Comparison of ENCODE assay signal across 9 cellular contexts in genomic region chr1:200877839-200878551, GRCh38. TPM values are rescaled to one million over a fixed set of nuclear protein-coding genes. Genes with fewer than 3 reads are reported as not detected.
DNase-seq lines count a peak whose midpoint lies in the region; ATAC-seq, FAIRE-seq and TF ChIP-seq lines count a peak whose summit lies in the region.
"Had no signal": no experiment of that assay in that cellular context is flagged by ENCODE, and none has a peak within 500 bp of the region (broad histone marks: within the 10 kb centered on the region; RNA-seq: fewer than 3 reads in every experiment).

No MANE protein-coding gene starts in this region.

- no peak overlapping the region for H3K27ac ChIP-seq in CD8-positive, alpha-beta memory T cell (ENCODE audit: low read depth, low read length)
- no peak overlapping the region for H3K27ac ChIP-seq in GM12878 (ENCODE audit: control insufficient read depth, insufficient read depth)
- peak overlapping the region in 1 of 4 donors; percentile 26 for H3K27ac ChIP-seq in Peyer's patch

- TF ChIP-seq CTCF in GM12878 (IDR thresholded peaks at IDR 0.05 in 2 of 3, conservative IDR thresholded peaks at IDR 0.05 in 1 of 3; ENCODE audit: control insufficient read depth in 2 of 3, extremely low read depth in 1 of 3, insufficient read depth in 1 of 3, low read depth in 3 of 3, low read length in 3 of 3), result no peak
- TF ChIP-seq CTCF in D721Med (IDR thresholded peaks at IDR 0.05; ENCODE audit: insufficient read depth, missing control alignments), result no peak
- no peak for TF ChIP-seq CTCF in Peyer's patch (IDR thresholded peaks at IDR 0.05)
- no peak for TF ChIP-seq CTCF in Caco-2 (IDR thresholded peaks at IDR 0.05; ENCODE audit: insufficient read depth in 1 of 2, low read depth in 1 of 2, low read length in 1 of 2, severe bottlenecking in 1 of 2, unreplicated experiment in 1 of 2)

- H3K9ac ChIP-seq in GM12878 (ENCODE audit: control insufficient read depth, insufficient read depth, low read length), result no peak overlapping the region

- H3K4me1 Mint-ChIP-seq in CD8-positive, alpha-beta memory T cell, result peaks cover 33 to 46% (median 41%) of the 10 kb centered on the region in 3 donors
- H3K4me1 Mint-ChIP-seq in Caco-2 (ENCODE audit: low read depth, unreplicated experiment), result no peaks in the 10 kb centered on the region

- H3K27me3 ChIP-seq in CD8-positive, alpha-beta memory T cell (ENCODE audit: insufficient read depth, low read length, poor library complexity, severe bottlenecking), result peaks cover 9% of the 10 kb centered on the region
- no peaks in the 10 kb centered on the region for H3K27me3 ChIP-seq in GM12878 (replicated peaks in 1 of 2; ENCODE audit: control insufficient read depth in 2 of 2, insufficient read depth in 2 of 2, low read length in 1 of 2)
- H3K27me3 ChIP-seq in Peyer's patch, result peaks cover 0 to 14% of the 10 kb centered on the region in 2 donors
- H3K27me3 ChIP-seq in Caco-2 (replicated peaks; ENCODE audit: control insufficient read depth, insufficient read depth, low read length), result no peaks in the 10 kb centered on the region; the same call in 1 of the 2 replicates

- CTCF ChIA-PET in CD8-positive, alpha-beta memory T cell (lab: Charles Lee), result interaction anchor here (1.0 to 2.5 kb wide), 4 partner anchors 10 to 256 kb away, joined by 3 to 10 read pairs (median 6); partner anchors contain the start of gene KIF14
- CTCF ChIA-PET in GM12878 (lab: Yijun Ruan, JAX), result interaction anchor here (0.8 to 7.7 kb wide), 9 partner anchors 8 to 245 kb away, joined by 3 to 73 read pairs (median 11); partner anchors contain the start of gene INAVA
- CTCF ChIA-PET in Caco-2 (lab: Charles Lee), result no interaction called here

- peaks cover 12 to 17% of the 10 kb centered on the region in 2 donors for H3K27me3 Mint-ChIP-seq in CD8-positive, alpha-beta memory T cell
- H3K27me3 Mint-ChIP-seq in Caco-2 (ENCODE audit: insufficient read depth, unreplicated experiment), result no peaks in the 10 kb centered on the region

- no peak for TF ChIP-seq RAD21 in GM12878 (IDR thresholded peaks at IDR 0.05; ENCODE audit: insufficient read depth, low read depth, low read length)

- peak; percentile 54 for ATAC-seq in GM21390 (IDR thresholded peaks at IDR 0.05; ENCODE audit: unreplicated experiment)
- ATAC-seq in GM12878, result peak; percentile 84

- H2AFZ ChIP-seq in GM12878 (ENCODE audit: control insufficient read depth, low read depth, low read length), result no peak overlapping the region

- peak in 1 of 2 experiments; percentile 58; a peak in 1 of 4 replicates for TF ChIP-seq EP300 in GM12878 (IDR thresholded peaks at IDR 0.05; ENCODE audit: borderline replicate concordance in 1 of 2, control insufficient read depth in 1 of 2, low read depth in 2 of 2, low read length in 2 of 2)

- no peaks in the 10 kb centered on the region for H3K36me3 Mint-ChIP-seq in CD8-positive, alpha-beta memory T cell
- no peaks in the 10 kb centered on the region for H3K36me3 Mint-ChIP-seq in Caco-2 (ENCODE audit: insufficient read depth, unreplicated experiment)

- H3K4me3 ChIP-seq in CD8-positive, alpha-beta memory T cell (ENCODE audit: low read length), result no peak overlapping the region
- H3K4me3 ChIP-seq in GM12878, result no peak overlapping the region
- no peak overlapping the region for H3K4me3 ChIP-seq in Peyer's patch
- no peak overlapping the region for H3K4me3 ChIP-seq in Caco-2 (ENCODE audit: low read depth, low read length)

- intact Hi-C loops in GM12878 (cut with micrococcal nuclease; ENCODE audit: unreplicated experiment) (loop anchor here (1.0 kb wide), 1 partner anchor 16 kb away; no protein-coding TSS in a partner anchor), Caco-2 (cut with micrococcal nuclease; ENCODE audit: unreplicated experiment) (no loop called here)

- in situ Hi-C loops in GM12878 (cut with MboI), result no loop called here

- no peak overlapping the region for H3K4me2 ChIP-seq in GM12878 (ENCODE audit: control insufficient read depth, insufficient read depth)

- no peaks in the 10 kb centered on the region for H3K9me3 Mint-ChIP-seq in CD8-positive, alpha-beta memory T cell
- H3K9me3 Mint-ChIP-seq in Caco-2 (ENCODE audit: unreplicated experiment), result no peaks in the 10 kb centered on the region

- no peaks in the 10 kb centered on the region for H3K79me2 ChIP-seq in GM12878 (ENCODE audit: control insufficient read depth, insufficient read depth, low read length)

- DNase-seq in CD8-positive, alpha-beta memory T cell, result peak in 1 of 5 donors; percentile 19
- DNase-seq in HT1080 (ENCODE audit: low read depth) (peak; percentile 13), GM12878 (ENCODE audit: low read depth, low spot score) (peak; percentile 89), D721Med (ENCODE audit: insufficient read length, low spot score) (no peak), Peyer's patch (no peak), foreskin melanocyte (no peak), Caco-2 (no peak)

- SMC1A ChIA-PET in GM12878 (lab: Charles Lee; ENCODE audit: uncharacterized antibody, unreplicated experiment), result interaction anchor here (0.7 to 9.4 kb wide), 18 partner anchors 11 to 321 kb away, joined by 3 to 208 read pairs (median 4); partner anchors contain the start of gene INAVA

- no peaks in the 10 kb centered on the region for H3K9me3 ChIP-seq in CD8-positive, alpha-beta memory T cell (ENCODE audit: low read length)
- H3K9me3 ChIP-seq in GM12878 (replicated peaks; ENCODE audit: control insufficient read depth, insufficient read depth, low read length) (no peaks in the 10 kb centered on the region), Peyer's patch (no peaks in the 10 kb centered on the region), Caco-2 (no peaks in the 10 kb centered on the region)

- H3K27ac Mint-ChIP-seq in CD8-positive, alpha-beta memory T cell, result peak overlapping the region in 7 of 8 donors; percentile 40 to 89 (median 63)
- H3K27ac Mint-ChIP-seq in Caco-2 (ENCODE audit: unreplicated experiment), result no peak overlapping the region

- BruUV-seq in GM12878 (replicated peaks; lab: Mats Ljungman, UMichigan) (no TSS peak), Caco-2 (replicated peaks; lab: Mats Ljungman, UMichigan) (no TSS peak)

- no peaks in the 10 kb centered on the region for H3K36me3 ChIP-seq in CD8-positive, alpha-beta memory T cell (ENCODE audit: insufficient read depth, low read length)
- H3K36me3 ChIP-seq in GM12878 (ENCODE audit: control insufficient read depth in 2 of 2, insufficient read depth in 2 of 2, low read length in 1 of 2) (no peaks in the 10 kb centered on the region), Peyer's patch (no peaks in the 10 kb centered on the region), Caco-2 (ENCODE audit: control insufficient read depth, insufficient read depth, low read length) (no peaks in the 10 kb centered on the region)

- TF ChIP-seq POLR2A in GM12878 (IDR thresholded peaks at IDR 0.05; ENCODE audit: low read depth, low read length) (no peak), Peyer's patch (IDR thresholded peaks at IDR 0.05) (no peak)

- WGBS in GM12878 (ENCODE audit: insufficient coverage, insufficient replicate concordance, low lambda C conversion rate, missing lambda C conversion rate), result under 1% methylated on average over 6 of the region's 6 CpGs

- peak overlapping the region in 3 of 7 donors; percentile 11 to 50 (median 23) for H3K4me3 Mint-ChIP-seq in CD8-positive, alpha-beta memory T cell
- H3K4me3 Mint-ChIP-seq in Caco-2 (ENCODE audit: unreplicated experiment), result no peak overlapping the region

- peaks cover 20% of the 10 kb centered on the region for H3K4me1 ChIP-seq in CD8-positive, alpha-beta memory T cell (ENCODE audit: insufficient read depth, low read length)
- H3K4me1 ChIP-seq in GM12878 (ENCODE audit: control insufficient read depth, insufficient read depth, low read length) (peaks cover 17% of the 10 kb centered on the region), Peyer's patch (peaks cover 0 to 11% (median 8%) of the 10 kb centered on the region in 4 donors), Caco-2 (no peaks in the 10 kb centered on the region)

- POLR2A ChIA-PET in CD8-positive, alpha-beta memory T cell (lab: Charles Lee), result interaction anchor here (1.2 kb wide), 2 partner anchors 10 to 49 kb away, joined by 3 to 5 read pairs; no protein-coding TSS in a partner anchor
- POLR2A ChIA-PET in GM12878 (lab: Charles Lee) (interaction anchor here (0.7 to 6.2 kb wide), 8 partner anchors 8 to 148 kb away, joined by 3 to 62 read pairs (median 10); no protein-coding TSS in a partner anchor), Caco-2 (lab: Charles Lee) (no interaction called here)

- H4K20me1 ChIP-seq in GM12878 (ENCODE audit: control insufficient read depth, insufficient read depth), result no peaks in the 10 kb centered on the region

- RAD21 ChIA-PET in GM12878 (lab: Charles Lee; ENCODE audit: unreplicated experiment), result interaction anchor here (0.7 to 7.9 kb wide), 8 partner anchors 8 to 147 kb away, joined by 3 to 111 read pairs (median 12); partner anchors contain the start of gene INAVA

- FAIRE-seq in GM12878 (lab: Jason Lieb, UNC) (peak; percentile 80), D721Med (lab: Jason Lieb, UNC) (no peak)
- FAIRE-seq: TTC549 had no signal

RNA-seq across cellular contexts. Expression of gene GPR25, which starts 5.2 kb away (rescaled TPM):
- under 1 TPM; 0.18 to 0.44 TPM for total RNA-seq in CD8-positive, alpha-beta memory T cell
- 34.0 TPM for polyA plus RNA-seq in CD8-positive, alpha-beta memory T cell
- not detected in 2 replicates for total RNA-seq in HT1080 (2014; rRNA removed; shearing (Covaris generic))
- polyA plus RNA-seq in HT1080 (2015; cell fraction: cytosol; rRNA removed), result not detected in 2 replicates
- polyA plus RNA-seq in HT1080 (2015; cell fraction: nucleus; rRNA removed), result not detected in 2 replicates
- total RNA-seq in GM12878 (2013; cell fraction: nucleolus; rRNA removed), result 0.33 TPM in 1 of 2 replicates, not detected in the other
- total RNA-seq in GM12878 (2014; rRNA removed) (not detected in 2 replicates), GM12878 (2014; rRNA removed; fragmentation: Illumina TruSeq; extraction: Trizol) (not detected in 2 replicates), GM12878 (2021) (not detected in 2 replicates), Peyer's patch (not detected), Caco-2 (2022) (not detected in 2 replicates)
- polyA plus RNA-seq in GM12878 (2011; ENCODE audit: low read depth), result not detected
- polyA plus RNA-seq in GM12878 (2011; rRNA removed) (not detected in 2 replicates), GM12878 (2014; fragmentation: Illumina TruSeq; extraction: Trizol) (not detected in 2 replicates), GM12878 (2014; fragmentation: Nextera tagmentation; extraction: Ambion mirVana) (not detected), GM12878 (2014; rRNA removed) (not detected in 2 replicates), GM12878 (2016; fragmentation: Nextera tagmentation; extraction: Ambion mirVana) (not detected)
- 0.06 and 0.13 TPM in 2 replicates for polyA plus RNA-seq in GM12878 (2011; cell fraction: cytosol; rRNA removed)
- polyA plus RNA-seq in GM12878 (2011; cell fraction: nucleus; rRNA removed), result 0.42 TPM in 2 replicates
- polyA plus RNA-seq in GM12878 (2012), result 0.18 and 0.22 TPM in 2 replicates
- not detected in 2 replicates for polyA minus RNA-seq in GM12878 (2011; rRNA and poly(A)+ RNA removed)
- not detected in 2 replicates for polyA minus RNA-seq in GM12878 (2011; cell fraction: cytosol; rRNA and poly(A)+ RNA removed)
- 0.48 TPM in 1 of 2 replicates, not detected in the other for polyA minus RNA-seq in GM12878 (2011; cell fraction: nucleus; rRNA and poly(A)+ RNA removed)

RNA-seq across cellular contexts. Expression of gene INAVA, which starts 16.7 kb away (rescaled TPM):
- under 1 TPM; 0.09 to 0.24 TPM for total RNA-seq in CD8-positive, alpha-beta memory T cell
- polyA plus RNA-seq in CD8-positive, alpha-beta memory T cell, result 0.37 TPM
- not detected in 2 replicates for total RNA-seq in HT1080 (2014; rRNA removed; shearing (Covaris generic))
- 0.06 TPM in 1 of 2 replicates, not detected in the other for polyA plus RNA-seq in HT1080 (2015; cell fraction: cytosol; rRNA removed)
- polyA plus RNA-seq in HT1080 (2015; cell fraction: nucleus; rRNA removed), result 0.02 and 0.06 TPM in 2 replicates
- total RNA-seq in GM12878 (2013; cell fraction: nucleolus; rRNA removed), result 50.9 and 53.6 TPM in 2 replicates
- total RNA-seq in GM12878 (2014; rRNA removed), result 9.8 and 13.0 TPM in 2 replicates
- 3.9 and 4.4 TPM in 2 replicates for total RNA-seq in GM12878 (2014; rRNA removed; fragmentation: Illumina TruSeq; extraction: Trizol)
- total RNA-seq in GM12878 (2021), result 14.0 and 14.8 TPM in 2 replicates
- polyA plus RNA-seq in GM12878 (2011; ENCODE audit: low read depth), result 1.6 TPM
- polyA plus RNA-seq in GM12878 (2011; rRNA removed), result 8.1 and 12.9 TPM in 2 replicates
- 18.6 and 22.9 TPM in 2 replicates for polyA plus RNA-seq in GM12878 (2011; cell fraction: cytosol; rRNA removed)
- 40.8 and 44.8 TPM in 2 replicates for polyA plus RNA-seq in GM12878 (2011; cell fraction: nucleus; rRNA removed)
- polyA plus RNA-seq in GM12878 (2012), result 2.3 and 4.3 TPM in 2 replicates
- polyA plus RNA-seq in GM12878 (2014; fragmentation: Illumina TruSeq; extraction: Trizol), result 7.5 and 9.2 TPM in 2 replicates
- 1 to 10 TPM; 7.0 to 9.9 TPM for polyA plus RNA-seq in GM12878 (2014; fragmentation: Nextera tagmentation; extraction: Ambion mirVana)
- 12.2 and 15.4 TPM in 2 replicates for polyA plus RNA-seq in GM12878 (2014; rRNA removed)
- polyA plus RNA-seq in GM12878 (2016; fragmentation: Nextera tagmentation; extraction: Ambion mirVana), result 1 to 10 TPM; 3.6 to 5.3 TPM
- 8.8 and 10.5 TPM in 2 replicates for polyA minus RNA-seq in GM12878 (2011; rRNA and poly(A)+ RNA removed)
- 7.1 and 7.9 TPM in 2 replicates for polyA minus RNA-seq in GM12878 (2011; cell fraction: cytosol; rRNA and poly(A)+ RNA removed)
- 7.9 and 9.5 TPM in 2 replicates for polyA minus RNA-seq in GM12878 (2011; cell fraction: nucleus; rRNA and poly(A)+ RNA removed)
- total RNA-seq in Peyer's patch, result 100 to 1,000 TPM in 3 of 4 donors, 10 to 100 TPM in 1; 33.8 to 492 (median 332) TPM
- total RNA-seq in Caco-2 (2022), result 112 and 123 TPM in 2 replicates

Comparison
In these comparisons a context has a peak if more than half of its experiments do, and no peak if none do; other contexts are left out.
1. DNase-seq: peak in HT1080 (single experiment) and GM12878 (single experiment); none in D721Med (single experiment), Peyer's patch (0 of 3), foreskin melanocyte (single experiment) and Caco-2 (0 of 2).